In the genomic region with DNA sequence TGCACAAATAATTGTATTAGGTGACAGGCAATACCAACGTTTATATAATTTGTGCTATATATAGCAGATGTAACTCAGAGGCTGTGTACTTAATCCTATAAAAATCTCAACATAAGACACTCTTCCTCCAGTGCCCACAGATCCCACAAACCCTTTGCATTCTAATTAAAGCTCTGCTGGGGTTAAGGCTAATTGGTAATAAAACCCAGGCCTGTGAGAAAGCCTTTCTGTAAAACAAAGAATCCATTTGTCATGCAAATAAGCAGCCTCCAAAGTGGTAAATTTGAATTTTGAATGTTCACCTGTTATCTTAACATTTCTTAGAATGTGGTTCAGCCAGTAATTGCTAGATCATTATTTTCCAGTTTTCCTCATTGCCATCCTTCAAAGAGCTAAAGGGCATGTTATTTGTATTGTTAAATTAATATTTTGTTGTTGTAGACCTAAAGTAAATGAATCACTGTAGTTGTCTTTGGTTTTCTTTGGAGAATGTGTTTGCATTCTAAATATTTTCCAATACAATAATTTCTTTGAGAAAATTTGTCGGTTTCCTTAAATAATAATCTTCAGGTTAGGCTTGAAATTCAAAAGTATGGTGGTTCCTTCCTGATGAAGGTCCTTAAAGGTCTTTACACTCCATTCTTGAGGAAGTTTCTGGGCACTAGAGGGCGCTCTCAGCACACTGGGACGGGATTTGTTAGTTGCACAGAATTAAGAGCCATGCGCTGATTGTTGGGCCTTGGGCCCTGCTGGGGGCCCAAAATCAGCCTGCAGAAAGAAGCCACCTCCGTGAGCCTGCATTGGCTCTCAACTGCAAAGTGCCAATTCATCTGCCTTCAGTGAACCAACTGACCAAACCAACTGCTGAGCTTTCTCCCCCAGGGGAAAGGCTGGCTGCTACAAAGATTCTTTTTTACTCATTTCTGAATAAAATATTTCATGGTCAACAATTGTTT, we compare ENCODE assay signal across 8 cellular contexts. TPM values are rescaled to one million over a fixed set of nuclear protein-coding genes. Genes with fewer than 3 reads are reported as not detected.
DNase-seq lines count a peak whose midpoint lies in the region; ATAC-seq and TF ChIP-seq lines count a peak whose summit lies in the region.

No MANE protein-coding gene starts in this region.

- H3K27me3 ChIP-seq in MM.1S (replicated peaks; ENCODE audit: insufficient read depth, low read length) (no peaks in the 10 kb centered on the region), neuron (ENCODE audit: insufficient read depth, low read length) (no peaks in the 10 kb centered on the region), stomach (no peaks in the 10 kb centered on the region)

- peaks cover 28% of the 10 kb centered on the region for H3K4me1 ChIP-seq in MM.1S (ENCODE audit: low read length)
- peaks cover 19% of the 10 kb centered on the region for H3K4me1 ChIP-seq in neuron (ENCODE audit: insufficient read depth, low read length)
- H3K4me1 ChIP-seq in stomach = peaks cover 13 to 31% (median 21%) of the 10 kb centered on the region in 4 donors

- H3K9me2 ChIP-seq in MM.1S (replicated peaks; ENCODE audit: insufficient read depth, low read length) = no peaks in the 10 kb centered on the region

- H3K9me3 ChIP-seq in MM.1S (replicated peaks; ENCODE audit: insufficient read depth, low read length) (no peaks in the 10 kb centered on the region), neuron (ENCODE audit: low read length) (no peaks in the 10 kb centered on the region), stomach (no peaks in the 10 kb centered on the region)

- no peak for TF ChIP-seq POLR2A in stomach (IDR thresholded peaks at IDR 0.05)

- TF ChIP-seq CTCF in MM.1S (IDR thresholded peaks at IDR 0.05; ENCODE audit: low read length) (peak; percentile 99), RWPE1 (conservative IDR thresholded peaks at IDR 0.05; ENCODE audit: low read depth) (peak; percentile 92), stomach (IDR thresholded peaks at IDR 0.05) (peak in 5 of 7 experiments; percentile 60 to 88 (median 80))

- H4K20me1 ChIP-seq in MM.1S (ENCODE audit: insufficient read depth, low read length) = no peaks in the 10 kb centered on the region

- H3K4me2 ChIP-seq in MM.1S (ENCODE audit: low read depth, low read length) = peak overlapping the region; percentile 81

- H3K27ac ChIP-seq in MM.1S (ENCODE audit: low read length) (peak overlapping the region; percentile 46; the same call in 1 of the 2 replicates), RWPE1 (no peak overlapping the region), stomach (peak overlapping the region in 4 of 5 donors; percentile 75 to 87 (median 84))

- DNase-seq in C1 segment of cervical spinal cord (lab: John Stamatoyannopoulos, UW) (peak in 12 of 14 donors; percentile 24 to 81 (median 70)), MM.1S (peak; percentile 95), RWPE1 (ENCODE audit: low spot score) (peak; percentile 59), foreskin melanocyte (peak; percentile 84), stomach (peak; percentile 95)
- DNase-seq in activated T-helper 1 cell treated with anti-CD3 and anti-CD28 coated beads, Interleukin-2, amount 50 U/mL, for 16 hours (ENCODE audit: low read depth in 1 of 2, low spot score in 1 of 2) = peak; percentile 73 to 84

- peaks cover 13% of the 10 kb centered on the region; the same call in 1 of the 2 replicates for H3F3A ChIP-seq in MM.1S (ENCODE audit: insufficient read depth, low read length)

- H3K36me3 ChIP-seq in MM.1S (replicated peaks; ENCODE audit: insufficient read depth, low read length) (no peaks in the 10 kb centered on the region), neuron (ENCODE audit: insufficient read depth, low read length) (no peaks in the 10 kb centered on the region), stomach (no peaks in the 10 kb centered on the region)

- 0 to 5% (median 2%) methylated on average over 6 of the region's 6 CpGs for WGBS in stomach, 5 donors

- H3K9ac ChIP-seq in MM.1S (ENCODE audit: low read length) = no peak overlapping the region

- no peaks in the 10 kb centered on the region for H3K79me2 ChIP-seq in MM.1S (ENCODE audit: low read length)

- no peak for TF ChIP-seq EP300 in stomach (IDR thresholded peaks at IDR 0.05)

- peak; percentile 56 for ATAC-seq in GM21526 (IDR thresholded peaks at IDR 0.05; ENCODE audit: low FRiP score, unreplicated experiment)

- intact Hi-C loops in stomach (cut with DNase I; ENCODE audit: low total_unique reads) = loop anchor here (10.0 kb wide), 1 partner anchor 284 kb away; a partner anchor contains a TSS

- POLR2A ChIA-PET in RWPE1 (lab: Yijun Ruan, JAX; ENCODE audit: low non-redundant PET) = no interaction called here

- H2AFZ ChIP-seq in MM.1S (ENCODE audit: low read length) (peak overlapping the region; percentile 51), neuron (ENCODE audit: low read depth, low read length) (peak overlapping the region; percentile 88)

- H3K4me3 ChIP-seq in MM.1S (ENCODE audit: low read length) (no peak overlapping the region), neuron (ENCODE audit: low read length) (peak overlapping the region; percentile 43), stomach (no peak overlapping the region)

- CTCF ChIA-PET in RWPE1 (lab: Yijun Ruan, JAX) = interaction anchor here (0.5 to 1.4 kb wide), 13 partner anchors 8 to 1565 kb away, joined by 3 to 4 read pairs (median 3); a partner anchor contains a TSS

RNA-seq across cellular contexts. Expression of a gene that starts 46.1 kb away (rescaled TPM):
- 100 to 1,000 TPM in 3 of 5 donors, 10 to 100 TPM in 2; 81.1 to 202 (median 121) TPM for total RNA-seq in stomach
- polyA plus RNA-seq in stomach = 100 to 1,000 TPM; 175 to 385 (median 350) TPM
